8 cellular contexts compared by ENCODE assay signal in the genomic region with DNA sequence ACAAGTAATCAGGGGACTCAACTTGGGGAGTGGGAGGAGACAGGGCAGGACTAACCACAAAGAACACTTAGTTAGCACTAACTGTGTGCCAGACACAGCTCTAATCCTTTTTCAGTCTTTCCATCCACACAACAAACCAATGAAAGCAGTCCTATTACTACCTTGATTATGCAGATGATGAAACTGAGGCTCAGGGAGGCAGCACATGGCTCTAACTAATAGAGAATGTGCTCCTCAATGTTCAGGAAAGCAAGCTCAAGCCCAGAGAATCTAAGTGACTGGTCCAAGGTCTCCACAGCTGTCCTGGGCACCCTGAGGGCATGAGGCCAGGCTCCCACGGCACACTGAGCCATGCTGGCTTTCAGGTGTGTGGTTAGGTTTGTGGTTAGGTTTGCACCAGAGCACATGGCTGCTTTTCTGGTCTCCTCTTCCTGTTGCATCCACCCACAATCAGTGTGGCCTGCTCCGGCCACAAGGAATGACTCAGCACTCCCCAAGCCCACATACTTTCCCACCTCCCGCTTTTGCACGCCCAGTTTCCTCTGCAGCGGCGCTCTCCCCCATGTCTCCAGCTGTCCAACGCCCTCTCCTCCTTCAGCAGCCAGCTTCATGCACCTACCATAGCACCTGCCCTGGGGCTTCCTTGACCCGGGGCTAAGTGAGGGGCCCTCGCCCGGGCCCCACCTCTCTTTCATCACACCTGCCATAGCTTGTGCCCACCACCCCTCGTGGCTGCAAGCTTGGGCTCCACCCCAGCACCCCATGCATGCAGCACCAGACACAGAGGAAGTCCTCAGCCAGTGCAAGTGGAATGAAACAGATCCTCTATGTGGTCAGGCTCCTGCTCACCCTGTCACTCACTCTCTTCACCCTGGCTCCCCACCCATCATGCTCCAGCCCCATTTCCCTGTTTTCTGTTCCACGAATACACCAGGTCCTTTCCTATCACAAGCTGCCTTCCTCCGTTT.
A peak's percentile ranks its signal among the peaks of the same experiment; 100 is the strongest.
DNase-seq lines count a peak whose midpoint lies in the region; ATAC-seq and TF ChIP-seq lines count a peak whose summit lies in the region.

No MANE protein-coding gene starts in this region.

- H3K4me1 ChIP-seq in MM.1S (ENCODE audit: low read length) (peaks cover 18% of the 10 kb centered on the region), mammary epithelial cell (ENCODE audit: insufficient read depth, low read length) (peaks cover 10% of the 10 kb centered on the region), stomach (peaks cover 0 to 4% (median 0%) of the 10 kb centered on the region in 4 donors), BE2C (no peaks in the 10 kb centered on the region)

- dilution Hi-C loops in mammary epithelial cell (cut with HindIII; ENCODE audit: low sequenced_read_pairs), result no loop called here

- H3K27ac ChIP-seq in MM.1S (ENCODE audit: low read length) (peak overlapping the region; percentile 19; the same call in 1 of the 2 replicates), mammary epithelial cell (ENCODE audit: insufficient read depth, low read depth, low read length) (no peak overlapping the region), stomach (no peak overlapping the region)

- in situ Hi-C loops in mammary epithelial cell (cut with MboI; ENCODE audit: low sequenced_read_pairs in 2 of 2), result no loop called here

- H3F3A ChIP-seq in MM.1S (ENCODE audit: insufficient read depth, low read length), result peaks cover 8% of the 10 kb centered on the region

- no TSS peak for BruUV-seq in mammary epithelial cell (replicated peaks; lab: Mats Ljungman, UMichigan)

- H2AFZ ChIP-seq in MM.1S (ENCODE audit: low read length) (0 out of 2 replicates have a peak overlapping the region, but pooled peaks have one; percentile 1), mammary epithelial cell (ENCODE audit: low read depth, low read length) (no peak overlapping the region)

- H3K79me2 ChIP-seq in MM.1S (ENCODE audit: low read length) (no peaks in the 10 kb centered on the region), mammary epithelial cell (ENCODE audit: insufficient read depth, low read length) (no peaks in the 10 kb centered on the region)

- H3K4me2 ChIP-seq in MM.1S (ENCODE audit: low read depth, low read length), result peak overlapping the region; percentile 27; the same call in 1 of the 2 replicates
- no peak overlapping the region for H3K4me2 ChIP-seq in mammary epithelial cell (ENCODE audit: insufficient read depth, low read depth, low read length)

- TF ChIP-seq EP300 in stomach (IDR thresholded peaks at IDR 0.05), result no peak

- DNase-seq in activated T-cell treated with anti-CD3 and anti-CD28 coated beads for 24 hours (ENCODE audit: low read depth) (peak; percentile 5), MM.1S (peak; percentile 94), mammary epithelial cell (peak; percentile 79), stomach (peak; percentile 19), BE2C (no peak), NCI-H2171 treated with DMSO at 0.1 percent for 48 hours (lab: John Stamatoyannopoulos, UW) (no peak)
- DNase-seq in activated T-cell treated with anti-CD3 and anti-CD28 coated beads, Interleukin-2, amount 50 U/mL, for 1 hour, result no peak

- no peak for TF ChIP-seq CTCF in MM.1S (IDR thresholded peaks at IDR 0.05; ENCODE audit: low read length)
- TF ChIP-seq CTCF in mammary epithelial cell (conservative IDR thresholded peaks at IDR 0.05 in 1 of 2, IDR thresholded peaks at IDR 0.05 in 1 of 2; ENCODE audit: extremely low read depth in 1 of 2, insufficient read depth in 1 of 2, low read depth in 1 of 2, low read length in 2 of 2), result no peak
- no peak for TF ChIP-seq CTCF in stomach (IDR thresholded peaks at IDR 0.05)
- no peak for TF ChIP-seq CTCF in BE2C (IDR thresholded peaks at IDR 0.05; ENCODE audit: low read depth, low read length)

- intact Hi-C loops in mammary epithelial cell (cut with micrococcal nuclease) (no loop called here), stomach (cut with DNase I; ENCODE audit: low total_unique reads) (no loop called here)

- H3K9me3 ChIP-seq in MM.1S (replicated peaks; ENCODE audit: insufficient read depth, low read length) (no peaks in the 10 kb centered on the region), mammary epithelial cell (replicated peaks; ENCODE audit: insufficient read depth, low read length) (no peaks in the 10 kb centered on the region), stomach (no peaks in the 10 kb centered on the region), BE2C (no peaks in the 10 kb centered on the region)

- H3K36me3 ChIP-seq in MM.1S (replicated peaks; ENCODE audit: insufficient read depth, low read length) (no peaks in the 10 kb centered on the region), mammary epithelial cell (ENCODE audit: insufficient read depth, low read length) (no peaks in the 10 kb centered on the region), stomach (no peaks in the 10 kb centered on the region), BE2C (no peaks in the 10 kb centered on the region)

- 63% methylated on average over 6 of the region's 13 CpGs for WGBS in mammary epithelial cell (ENCODE audit: low coverage, missing lambda C conversion rate)
- WGBS in stomach, 5 donors, result 49 to 65% (median 57%) methylated on average over 13 of the region's 13 CpGs

- H3K4me3 ChIP-seq in MM.1S (ENCODE audit: low read length) (no peak overlapping the region), mammary epithelial cell (replicated peaks in 1 of 3; ENCODE audit: insufficient read depth in 1 of 3, low read depth in 2 of 3, low read length in 3 of 3) (no peak overlapping the region), stomach (no peak overlapping the region), BE2C (ENCODE audit: low read depth, low read length) (no peak overlapping the region)

- CTCF ChIA-PET in mammary epithelial cell (lab: Charles Lee; ENCODE audit: low non-redundant PET), result no interaction called here

- no peaks in the 10 kb centered on the region for H3K27me3 ChIP-seq in MM.1S (replicated peaks; ENCODE audit: insufficient read depth, low read length)
- peaks cover 16% of the 10 kb centered on the region for H3K27me3 ChIP-seq in mammary epithelial cell (ENCODE audit: insufficient read depth, low read length)
- peaks cover 0 to 39% (median under 1%) of the 10 kb centered on the region in 3 donors for H3K27me3 ChIP-seq in stomach
- peaks cover 15% of the 10 kb centered on the region for H3K27me3 ChIP-seq in BE2C

- no peaks in the 10 kb centered on the region for H3K9me2 ChIP-seq in MM.1S (replicated peaks; ENCODE audit: insufficient read depth, low read length)

- no peaks in the 10 kb centered on the region for H4K20me1 ChIP-seq in MM.1S (ENCODE audit: insufficient read depth, low read length)
- no peaks in the 10 kb centered on the region for H4K20me1 ChIP-seq in mammary epithelial cell (ENCODE audit: insufficient read depth, low read length)

- no peak overlapping the region for H3K9ac ChIP-seq in MM.1S (ENCODE audit: low read length)
- H3K9ac ChIP-seq in mammary epithelial cell (ENCODE audit: insufficient read depth, low read length), result no peak overlapping the region

- ATAC-seq in HG02571 (IDR thresholded peaks at IDR 0.05; ENCODE audit: unreplicated experiment), result peak; percentile 78

- TF ChIP-seq POLR2A in stomach (IDR thresholded peaks at IDR 0.05), result no peak

Comparison
In these comparisons a context has a peak if more than half of its experiments do, and no peak if none do; other contexts are left out.
1. DNase-seq: peak in activated T-cell treated with anti-CD3 and anti-CD28 coated beads for 24 hours (single experiment), MM.1S (single experiment), mammary epithelial cell (single experiment) and stomach (single experiment); none in activated T-cell treated with anti-CD3 and anti-CD28 coated beads, Interleukin-2, amount 50 U/mL, for 1 hour (single experiment), BE2C (single experiment) and NCI-H2171 treated with DMSO at 0.1 percent for 48 hours (single experiment).